Comparison of ENCODE assay signal across 17 cellular contexts in the genomic region with DNA sequence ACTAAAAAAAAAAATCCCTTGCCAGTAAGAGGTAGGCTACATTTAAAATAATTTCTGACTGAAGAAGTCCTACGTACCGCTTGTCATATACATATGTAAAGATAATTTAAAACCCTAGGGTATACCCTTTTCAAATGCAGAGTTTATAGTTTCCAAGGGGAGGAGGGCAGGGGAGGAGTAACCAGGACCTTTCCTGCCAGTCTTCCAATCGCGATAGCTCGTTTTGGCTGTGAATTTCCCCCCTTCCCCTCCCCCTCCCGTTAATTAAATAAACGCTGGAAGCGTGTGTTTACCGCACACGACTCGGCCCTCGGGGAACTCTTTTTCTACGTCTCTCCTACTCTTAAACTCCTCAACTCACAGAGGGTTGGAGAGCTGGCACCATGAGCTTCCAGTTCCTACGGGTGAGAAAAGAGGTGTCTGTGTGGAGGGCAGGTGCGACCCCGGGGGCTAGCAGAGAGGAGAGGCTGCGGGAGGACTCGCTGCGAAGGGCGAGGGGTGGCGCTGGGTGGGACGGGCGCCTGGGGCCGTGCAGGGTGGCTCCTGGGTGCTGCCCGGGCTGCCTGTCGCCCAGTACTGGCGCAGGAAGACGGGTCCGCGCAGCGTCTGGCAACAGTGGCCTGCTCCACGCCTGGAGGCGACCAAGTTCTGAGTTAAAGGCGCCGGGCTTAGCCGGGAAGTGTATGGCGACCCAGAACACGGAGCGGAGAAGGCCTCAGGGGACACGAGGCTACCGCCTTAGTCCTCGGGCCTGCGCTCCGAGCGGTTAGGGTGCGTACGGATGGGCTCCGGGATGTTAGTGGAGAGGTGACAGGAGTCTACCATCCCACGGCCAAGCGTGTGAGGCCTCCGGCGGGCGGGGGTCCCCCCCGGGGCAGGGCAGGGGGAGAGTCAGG. TPM values are rescaled to one million over a fixed set of nuclear protein-coding genes. Genes with fewer than 3 reads are reported as not detected.
DNase-seq lines count a peak whose midpoint lies in the region; ATAC-seq lines count a peak whose summit lies in the region.
"Had no signal": no experiment of that assay in that cellular context is flagged by ENCODE, and none has a peak within 500 bp of the region (broad histone marks: within the 10 kb centered on the region; RNA-seq: fewer than 3 reads in every experiment).

No MANE protein-coding gene starts in this region.

- H3K4me3 Mint-ChIP-seq in activated naive CD8-positive, alpha-beta T cell treated with anti-CD3 and anti-CD28 coated beads, Interleukin-2, amount 10 ng/mL, durations not matched to agents 7 days and 5 days, result no peak overlapping the region
- H3K4me3 Mint-ChIP-seq in activated naive CD8-positive, alpha-beta T cell treated with anti-CD3 and anti-CD28 coated beads for 36 hours, result no peak overlapping the region
- H3K4me3 Mint-ChIP-seq in activated naive CD8-positive, alpha-beta T cell treated with anti-CD3 and anti-CD28 coated beads, Interleukin-2, amount 50 U/mL, for 24 hours, result no peak overlapping the region
- H3K4me3 Mint-ChIP-seq in stimulated activated naive B cell treated with anti-CD40 and anti-IgM and Interleukin-4, amounts not matched to agents 10 μg/mL and 1 μg/mL and 100 μg/mL, for 72 hours, result peak overlapping the region in 1 of 2 donors; percentile 39
- H3K4me3 Mint-ChIP-seq in activated T-helper 1 cell treated with anti-CD3 and anti-CD28 coated beads, Interleukin-12 subunit alpha, Interleukin-12 subunit beta, Interleukin-2, Interleukin-4 antibody, amounts not matched to agents 30 ng/mL and 10 ng/mL and 1 ng/mL, durations not matched to agents 14 hours and 24 hours and 36 hours, result no peak overlapping the region
- H3K4me3 Mint-ChIP-seq: activated CD4-positive, alpha-beta memory T cell treated with anti-CD3 and anti-CD28 coated beads, Interleukin-2, amount 10 ng/mL, durations not matched to agents 7 days and 5 days; activated T-cell treated with anti-CD3 and anti-CD28 coated beads, Interleukin-2, amount 50 U/mL, for 72 hours; T-helper 1 cell treated with Interleukin-12 subunit alpha and Interleukin-12 subunit beta and Interleukin-4 antibody, amounts not matched to agents 30 μg/mL and 1 μg/mL, for 36 hours had no signal

- POLR2A ChIA-PET in activated naive CD8-positive, alpha-beta T cell treated with anti-CD3 and anti-CD28 coated beads, Interleukin-2, amount 10 ng/mL, durations not matched to agents 7 days and 5 days (lab: Charles Lee), result no interaction called here

- H3K4me1 Mint-ChIP-seq in activated naive CD8-positive, alpha-beta T cell treated with anti-CD3 and anti-CD28 coated beads, Interleukin-2, amount 10 ng/mL, durations not matched to agents 7 days and 5 days, result peaks cover 7% of the 10 kb centered on the region
- peaks cover 9% of the 10 kb centered on the region for H3K4me1 Mint-ChIP-seq in activated naive CD8-positive, alpha-beta T cell treated with anti-CD3 and anti-CD28 coated beads for 36 hours
- peaks cover 11% of the 10 kb centered on the region for H3K4me1 Mint-ChIP-seq in activated naive CD8-positive, alpha-beta T cell treated with anti-CD3 and anti-CD28 coated beads, Interleukin-2, amount 50 U/mL, for 24 hours
- peaks cover 10 to 23% of the 10 kb centered on the region in 2 donors for H3K4me1 Mint-ChIP-seq in stimulated activated naive B cell treated with anti-CD40 and anti-IgM and Interleukin-4, amounts not matched to agents 10 μg/mL and 1 μg/mL and 100 μg/mL, for 72 hours
- H3K4me1 Mint-ChIP-seq in activated T-helper 1 cell treated with anti-CD3 and anti-CD28 coated beads, Interleukin-12 subunit alpha, Interleukin-12 subunit beta, Interleukin-2, Interleukin-4 antibody, amounts not matched to agents 30 ng/mL and 10 ng/mL and 1 ng/mL, durations not matched to agents 14 hours and 24 hours and 36 hours (ENCODE audit: low read depth), result no peaks in the 10 kb centered on the region

- intact Hi-C loops in activated T-helper 1 cell treated with anti-CD3 and anti-CD28 coated beads, Interleukin-12 subunit alpha, Interleukin-12 subunit beta, Interleukin-2, Interleukin-4 antibody, amounts not matched to agents 30 ng/mL and 10 ng/mL and 1 ng/mL, durations not matched to agents 14 hours and 24 hours and 36 hours (cut with micrococcal nuclease), result loop anchor here (5.0 kb wide), 1 partner anchor 642 kb away; a partner anchor contains a TSS

- peak; percentile 32 for DNase-seq in activated naive CD8-positive, alpha-beta T cell treated with anti-CD3 and anti-CD28 coated beads, Interleukin-2, amount 10 ng/mL, durations not matched to agents 7 days and 5 days
- no peak for DNase-seq in activated naive CD8-positive, alpha-beta T cell treated with anti-CD3 and anti-CD28 coated beads for 36 hours
- no peak for DNase-seq in activated naive CD8-positive, alpha-beta T cell treated with anti-CD3 and anti-CD28 coated beads, Interleukin-2, amount 50 U/mL, for 24 hours
- peak; percentile 76 for DNase-seq in islet precursor cell
- no peak for DNase-seq in stimulated activated naive B cell treated with anti-CD40 and anti-IgM and Interleukin-4, amounts not matched to agents 10 μg/mL and 1 μg/mL and 100 μg/mL, for 72 hours
- DNase-seq in activated T-helper 1 cell treated with anti-CD3 and anti-CD28 coated beads, Interleukin-12 subunit alpha, Interleukin-12 subunit beta, Interleukin-2, Interleukin-4 antibody, amounts not matched to agents 30 ng/mL and 10 ng/mL and 1 ng/mL, durations not matched to agents 14 hours and 24 hours and 36 hours (ENCODE audit: low spot score), result no peak
- no peak for DNase-seq in activated T-cell treated with anti-CD3 and anti-CD28 coated beads, Interleukin-2, amount 50 U/mL, for 1 hour
- DNase-seq: activated CD4-positive, alpha-beta memory T cell treated with anti-CD3 and anti-CD28 coated beads, Interleukin-2, amount 10 ng/mL, durations not matched to agents 7 days and 5 days; activated T-cell treated with anti-CD3 and anti-CD28 coated beads, Interleukin-2, amount 50 U/mL, for 72 hours; body of pancreas; NCI-H1092 treated with DMSO at 0.1 percent for 48 hours; NCI-H2081; SHP77 had no signal

- no peaks in the 10 kb centered on the region for H3K9me3 Mint-ChIP-seq in activated naive CD8-positive, alpha-beta T cell treated with anti-CD3 and anti-CD28 coated beads, Interleukin-2, amount 10 ng/mL, durations not matched to agents 7 days and 5 days
- H3K9me3 Mint-ChIP-seq in activated naive CD8-positive, alpha-beta T cell treated with anti-CD3 and anti-CD28 coated beads for 36 hours, result no peaks in the 10 kb centered on the region
- no peaks in the 10 kb centered on the region for H3K9me3 Mint-ChIP-seq in activated naive CD8-positive, alpha-beta T cell treated with anti-CD3 and anti-CD28 coated beads, Interleukin-2, amount 50 U/mL, for 24 hours
- no peaks in the 10 kb centered on the region for H3K9me3 Mint-ChIP-seq in stimulated activated naive B cell treated with anti-CD40 and anti-IgM and Interleukin-4, amounts not matched to agents 10 μg/mL and 1 μg/mL and 100 μg/mL, for 72 hours
- no peaks in the 10 kb centered on the region for H3K9me3 Mint-ChIP-seq in activated T-helper 1 cell treated with anti-CD3 and anti-CD28 coated beads, Interleukin-12 subunit alpha, Interleukin-12 subunit beta, Interleukin-2, Interleukin-4 antibody, amounts not matched to agents 30 ng/mL and 10 ng/mL and 1 ng/mL, durations not matched to agents 14 hours and 24 hours and 36 hours
- H3K9me3 Mint-ChIP-seq: activated CD4-positive, alpha-beta memory T cell treated with anti-CD3 and anti-CD28 coated beads, Interleukin-2, amount 10 ng/mL, durations not matched to agents 7 days and 5 days; activated naive CD4-positive, alpha-beta T cell treated with anti-CD3 and anti-CD28 coated beads, Interleukin-2, amount 50 U/mL, for 72 hours; activated T-cell treated with anti-CD3 and anti-CD28 coated beads, Interleukin-2, amount 50 U/mL, for 72 hours; nephron; T-helper 1 cell treated with Interleukin-12 subunit alpha and Interleukin-12 subunit beta and Interleukin-4 antibody, amounts not matched to agents 30 μg/mL and 1 μg/mL, for 36 hours had no signal

- no peak overlapping the region for H3K27ac Mint-ChIP-seq in activated naive CD8-positive, alpha-beta T cell treated with anti-CD3 and anti-CD28 coated beads, Interleukin-2, amount 10 ng/mL, durations not matched to agents 7 days and 5 days
- H3K27ac Mint-ChIP-seq in activated naive CD8-positive, alpha-beta T cell treated with anti-CD3 and anti-CD28 coated beads for 36 hours, result no peak overlapping the region
- no peak overlapping the region for H3K27ac Mint-ChIP-seq in activated naive CD8-positive, alpha-beta T cell treated with anti-CD3 and anti-CD28 coated beads, Interleukin-2, amount 50 U/mL, for 24 hours
- H3K27ac Mint-ChIP-seq in stimulated activated naive B cell treated with anti-CD40 and anti-IgM and Interleukin-4, amounts not matched to agents 10 μg/mL and 1 μg/mL and 100 μg/mL, for 72 hours, result peak overlapping the region; percentile 86
- H3K27ac Mint-ChIP-seq in activated T-helper 1 cell treated with anti-CD3 and anti-CD28 coated beads, Interleukin-12 subunit alpha, Interleukin-12 subunit beta, Interleukin-2, Interleukin-4 antibody, amounts not matched to agents 30 ng/mL and 10 ng/mL and 1 ng/mL, durations not matched to agents 14 hours and 24 hours and 36 hours, result no peak overlapping the region
- H3K27ac Mint-ChIP-seq: activated CD4-positive, alpha-beta memory T cell treated with anti-CD3 and anti-CD28 coated beads, Interleukin-2, amount 10 ng/mL, durations not matched to agents 7 days and 5 days; activated naive CD4-positive, alpha-beta T cell treated with anti-CD3 and anti-CD28 coated beads, Interleukin-2, amount 50 U/mL, for 72 hours; activated T-cell treated with anti-CD3 and anti-CD28 coated beads, Interleukin-2, amount 50 U/mL, for 72 hours; nephron; T-helper 1 cell treated with Interleukin-12 subunit alpha and Interleukin-12 subunit beta and Interleukin-4 antibody, amounts not matched to agents 30 μg/mL and 1 μg/mL, for 36 hours had no signal

- ATAC-seq in activated naive CD8-positive, alpha-beta T cell treated with anti-CD3 and anti-CD28 coated beads, Interleukin-2, amount 10 ng/mL, durations not matched to agents 7 days and 5 days (ENCODE audit: low read depth), result no peak
- ATAC-seq in activated naive CD8-positive, alpha-beta T cell treated with anti-CD3 and anti-CD28 coated beads, Interleukin-2, amount 50 U/mL, for 24 hours, result peak; percentile 14
- no peak for ATAC-seq in stimulated activated naive B cell treated with anti-CD40 and anti-IgM and Interleukin-4, amounts not matched to agents 10 μg/mL and 1 μg/mL and 100 μg/mL, for 72 hours (replicated peaks)
- ATAC-seq in HG03135 (IDR thresholded peaks at IDR 0.05; ENCODE audit: unreplicated experiment), result no peak
- ATAC-seq: activated naive CD4-positive, alpha-beta T cell treated with anti-CD3 and anti-CD28 coated beads, Interleukin-2, amount 50 U/mL, for 72 hours; activated T-cell treated with anti-CD3 and anti-CD28 coated beads, Interleukin-2, amount 50 U/mL, for 72 hours; body of pancreas had no signal

- H3K27me3 Mint-ChIP-seq in activated naive CD8-positive, alpha-beta T cell treated with anti-CD3 and anti-CD28 coated beads, Interleukin-2, amount 10 ng/mL, durations not matched to agents 7 days and 5 days, result peaks cover 63% of the 10 kb centered on the region
- peaks cover 65% of the 10 kb centered on the region for H3K27me3 Mint-ChIP-seq in activated naive CD8-positive, alpha-beta T cell treated with anti-CD3 and anti-CD28 coated beads for 36 hours
- H3K27me3 Mint-ChIP-seq in activated naive CD8-positive, alpha-beta T cell treated with anti-CD3 and anti-CD28 coated beads, Interleukin-2, amount 50 U/mL, for 24 hours, result peaks cover 60% of the 10 kb centered on the region
- peaks cover 44 to 84% of the 10 kb centered on the region in 2 donors for H3K27me3 Mint-ChIP-seq in stimulated activated naive B cell treated with anti-CD40 and anti-IgM and Interleukin-4, amounts not matched to agents 10 μg/mL and 1 μg/mL and 100 μg/mL, for 72 hours
- H3K27me3 Mint-ChIP-seq in activated T-helper 1 cell treated with anti-CD3 and anti-CD28 coated beads, Interleukin-12 subunit alpha, Interleukin-12 subunit beta, Interleukin-2, Interleukin-4 antibody, amounts not matched to agents 30 ng/mL and 10 ng/mL and 1 ng/mL, durations not matched to agents 14 hours and 24 hours and 36 hours (ENCODE audit: insufficient read depth), result peaks cover 56% of the 10 kb centered on the region

- H3K36me3 Mint-ChIP-seq in activated naive CD8-positive, alpha-beta T cell treated with anti-CD3 and anti-CD28 coated beads, Interleukin-2, amount 10 ng/mL, durations not matched to agents 7 days and 5 days, result no peaks in the 10 kb centered on the region
- no peaks in the 10 kb centered on the region for H3K36me3 Mint-ChIP-seq in activated naive CD8-positive, alpha-beta T cell treated with anti-CD3 and anti-CD28 coated beads for 36 hours
- no peaks in the 10 kb centered on the region for H3K36me3 Mint-ChIP-seq in activated naive CD8-positive, alpha-beta T cell treated with anti-CD3 and anti-CD28 coated beads, Interleukin-2, amount 50 U/mL, for 24 hours (ENCODE audit: low read depth)
- no peaks in the 10 kb centered on the region for H3K36me3 Mint-ChIP-seq in stimulated activated naive B cell treated with anti-CD40 and anti-IgM and Interleukin-4, amounts not matched to agents 10 μg/mL and 1 μg/mL and 100 μg/mL, for 72 hours
- no peaks in the 10 kb centered on the region for H3K36me3 Mint-ChIP-seq in activated T-helper 1 cell treated with anti-CD3 and anti-CD28 coated beads, Interleukin-12 subunit alpha, Interleukin-12 subunit beta, Interleukin-2, Interleukin-4 antibody, amounts not matched to agents 30 ng/mL and 10 ng/mL and 1 ng/mL, durations not matched to agents 14 hours and 24 hours and 36 hours (ENCODE audit: low read depth)
- H3K36me3 Mint-ChIP-seq: activated naive CD4-positive, alpha-beta T cell treated with anti-CD3 and anti-CD28 coated beads, Interleukin-2, amount 50 U/mL, for 72 hours had no signal

RNA-seq across cellular contexts. Expression of a gene that starts 4.1 kb away (rescaled TPM):
- total RNA-seq in activated naive CD8-positive, alpha-beta T cell treated with anti-CD3 and anti-CD28 coated beads, Interleukin-2, amount 10 ng/mL, durations not matched to agents 7 days and 5 days, result not detected
- total RNA-seq in activated naive CD8-positive, alpha-beta T cell treated with anti-CD3 and anti-CD28 coated beads for 36 hours, result not detected
- total RNA-seq in activated T-helper 1 cell treated with anti-CD3 and anti-CD28 coated beads, Interleukin-12 subunit alpha, Interleukin-12 subunit beta, Interleukin-2, Interleukin-4 antibody, amounts not matched to agents 30 ng/mL and 10 ng/mL and 1 ng/mL, durations not matched to agents 14 hours and 24 hours and 36 hours, result not detected in 2 replicates
- total RNA-seq: activated CD4-positive, alpha-beta memory T cell treated with anti-CD3 and anti-CD28 coated beads, Interleukin-2, amount 10 ng/mL, durations not matched to agents 7 days and 5 days; activated naive CD4-positive, alpha-beta T cell treated with anti-CD3 and anti-CD28 coated beads, Interleukin-2, amount 50 U/mL, for 72 hours had no signal

Comparison
In these comparisons a context has a peak if more than half of its experiments do, and no peak if none do; other contexts are left out.
1. DNase-seq: peak in activated naive CD8-positive, alpha-beta T cell treated with anti-CD3 and anti-CD28 coated beads, Interleukin-2, amount 10 ng/mL, durations not matched to agents 7 days and 5 days (single experiment) and islet precursor cell (single experiment); none in activated naive CD8-positive, alpha-beta T cell treated with anti-CD3 and anti-CD28 coated beads for 36 hours (single experiment), activated naive CD8-positive, alpha-beta T cell treated with anti-CD3 and anti-CD28 coated beads, Interleukin-2, amount 50 U/mL, for 24 hours (single experiment), stimulated activated naive B cell treated with anti-CD40 and anti-IgM and Interleukin-4, amounts not matched to agents 10 μg/mL and 1 μg/mL and 100 μg/mL, for 72 hours (single experiment), activated T-helper 1 cell treated with anti-CD3 and anti-CD28 coated beads, Interleukin-12 subunit alpha, Interleukin-12 subunit beta, Interleukin-2, Interleukin-4 antibody, amounts not matched to agents 30 ng/mL and 10 ng/mL and 1 ng/mL, durations not matched to agents 14 hours and 24 hours and 36 hours (single experiment) and activated T-cell treated with anti-CD3 and anti-CD28 coated beads, Interleukin-2, amount 50 U/mL, for 1 hour (single experiment).